ENCODE assay signal across 15 cellular contexts in the genomic region with DNA sequence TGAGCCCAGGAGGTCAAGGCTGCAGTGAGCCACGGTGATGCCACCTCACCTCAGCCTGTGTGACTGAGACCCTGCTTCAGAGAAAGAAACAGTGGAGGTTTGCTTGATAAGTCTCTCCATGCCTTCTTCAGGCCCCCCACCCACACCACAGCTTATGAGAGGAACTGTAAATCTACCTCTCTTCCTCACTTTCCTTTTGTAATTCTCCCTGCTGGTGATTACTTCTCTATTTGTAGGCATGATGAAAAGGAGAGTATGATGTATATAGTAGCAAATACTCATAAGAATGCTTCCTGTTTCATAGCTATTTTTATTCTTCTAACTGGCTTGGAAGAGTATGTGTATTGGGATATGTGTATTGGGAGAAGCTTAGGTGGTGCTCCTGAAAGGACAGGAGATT.
"Had no signal": no experiment of that assay in that cellular context is flagged by ENCODE, and none has a peak within 500 bp of the region (broad histone marks: within the 10 kb centered on the region; RNA-seq: fewer than 3 reads in every experiment).

No MANE protein-coding gene starts in this region.

- H3K27ac ChIP-seq: body of pancreas, coronary artery, esophagus muscularis mucosa, neural progenitor cell, ovary, SK-N-MC had no signal

- ATAC-seq: activated CD4-positive, alpha-beta T cell treated with anti-CD3 and anti-CD28 coated beads for 36 hours; body of pancreas had no signal

- H3K27ac Mint-ChIP-seq: neural progenitor cell had no signal

- H3K9me3 ChIP-seq: body of pancreas, esophagus muscularis mucosa, ovary had no signal

- H3K36me3 ChIP-seq: ovary had no signal

- H3K27me3 Mint-ChIP-seq: activated CD4-positive, alpha-beta T cell treated with anti-CD3 and anti-CD28 coated beads for 36 hours; activated naive CD4-positive, alpha-beta T cell treated with anti-CD3 and anti-CD28 coated beads, Interleukin-2, amount 50 U/mL, for 24 hours had no signal

- H3K4me1 ChIP-seq: body of pancreas, neural progenitor cell had no signal

- H3K9me3 Mint-ChIP-seq: activated naive CD4-positive, alpha-beta T cell treated with anti-CD3 and anti-CD28 coated beads, Interleukin-2, amount 50 U/mL, for 24 hours; neural progenitor cell had no signal

- H3K4me3 ChIP-seq: body of pancreas, coronary artery, esophagus muscularis mucosa, neural progenitor cell, ovary, SK-N-MC had no signal

- H3K27me3 ChIP-seq: body of pancreas, esophagus muscularis mucosa, neural progenitor cell, ovary had no signal

- DNase-seq: activated CD4-positive, alpha-beta T cell treated with anti-CD3 and anti-CD28 coated beads for 36 hours; activated CD8-positive, alpha-beta memory T cell treated with anti-CD3 and anti-CD28 coated beads, Interleukin-2, amount 50 U/mL, for 48 hours; amygdala; body of pancreas; central memory CD4-positive, alpha-beta T cell; effector CD4-positive, alpha-beta T cell; islet precursor cell; ovary; stimulated activated CD4-positive, alpha-beta T cell treated with anti-CD3 and anti-CD28 coated beads, Interleukin-2, amount 100 ng/mL, for 24 hours; trophoblast cell had no signal

- H3K4me3 Mint-ChIP-seq: activated CD4-positive, alpha-beta T cell treated with anti-CD3 and anti-CD28 coated beads for 36 hours; activated naive CD4-positive, alpha-beta T cell treated with anti-CD3 and anti-CD28 coated beads, Interleukin-2, amount 50 U/mL, for 24 hours; neural progenitor cell had no signal
